1 cellular context compared by ENCODE assay signal in genomic region chr17:8021565-8022357, GRCh38.
TF ChIP-seq lines count a peak whose summit lies in the region.

No MANE protein-coding gene starts in this region.

TF ChIP-seq in H1, 55 proteins besides CTCF, POLR2A, EP300 and RAD21:
- TF ChIP-seq CREB1 (IDR thresholded peaks at IDR 0.05): no peak
- TF ChIP-seq KDM4A (IDR thresholded peaks at IDR 0.05; ENCODE audit: low read depth, low read length, severe bottlenecking): no peak
TF ChIP-seq in H1: peak in this region for 0.
